26 cellular contexts compared by ENCODE assay signal in the genomic region with DNA sequence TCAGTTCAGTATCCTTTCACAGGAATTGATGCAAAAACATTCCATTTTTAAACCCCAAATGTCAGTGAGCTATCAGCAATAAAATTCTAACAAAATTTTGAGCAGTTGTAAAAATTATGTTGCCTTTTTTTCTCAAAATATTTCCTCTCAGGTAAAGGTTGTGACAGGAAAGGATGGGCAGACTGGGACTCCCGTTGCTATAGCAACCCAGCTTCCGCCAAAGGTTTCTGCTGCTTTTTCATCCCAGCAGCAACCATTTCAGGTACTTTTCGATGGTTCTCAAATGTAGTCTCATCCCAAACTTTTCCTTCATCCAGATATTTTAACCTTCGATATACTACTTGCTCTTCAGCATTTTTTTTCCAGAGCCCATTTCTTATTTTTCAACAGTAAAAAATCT. TPM values are rescaled to one million over a fixed set of nuclear protein-coding genes. Genes with fewer than 3 reads are reported as not detected.
DNase-seq lines count a peak whose midpoint lies in the region; ATAC-seq and TF ChIP-seq lines count a peak whose summit lies in the region.
"Had no signal": no experiment of that assay in that cellular context is flagged by ENCODE, and none has a peak within 500 bp of the region (broad histone marks: within the 10 kb centered on the region; RNA-seq: fewer than 3 reads in every experiment).

No MANE protein-coding gene starts in this region.

- peaks cover 38% of the 10 kb centered on the region for H3K36me3 Mint-ChIP-seq in CD8-positive, alpha-beta T cell
- peaks cover 2 to 10% of the 10 kb centered on the region in 2 donors for H3K36me3 Mint-ChIP-seq in activated T-cell treated with anti-CD3 and anti-CD28 coated beads, Interleukin-2, amount 50 U/mL, for 72 hours (ENCODE audit: insufficient read depth in 2 of 2)

- peak overlapping the region; percentile 81 for H3K27ac Mint-ChIP-seq in CD8-positive, alpha-beta T cell
- H3K27ac Mint-ChIP-seq in activated T-cell treated with anti-CD3 and anti-CD28 coated beads, Interleukin-2, amount 50 U/mL, for 72 hours, result peak overlapping the region; percentile 84
- H3K27ac Mint-ChIP-seq: nephron had no signal

- no peak overlapping the region for H3K4me3 ChIP-seq in CD8-positive, alpha-beta T cell (ENCODE audit: low read depth, low read length)
- no peak overlapping the region for H3K4me3 ChIP-seq in effector memory CD4-positive, alpha-beta T cell (ENCODE audit: insufficient read depth, low read depth, low read length, poor library complexity, severe bottlenecking)
- H3K4me3 ChIP-seq: cardiac muscle cell, esophagus muscularis mucosa, heart left ventricle, lower lobe of right lung, upper lobe of left lung had no signal

- peaks cover 10% of the 10 kb centered on the region for H3K36me3 ChIP-seq in CD8-positive, alpha-beta T cell (ENCODE audit: insufficient read depth, low read length)
- H3K36me3 ChIP-seq in effector memory CD4-positive, alpha-beta T cell (ENCODE audit: control insufficient read depth, insufficient read depth, low read length), result no peaks in the 10 kb centered on the region

- no peaks in the 10 kb centered on the region for H3K27me3 Mint-ChIP-seq in CD8-positive, alpha-beta T cell (ENCODE audit: low read depth)
- H3K27me3 Mint-ChIP-seq in activated T-cell treated with anti-CD3 and anti-CD28 coated beads, Interleukin-2, amount 50 U/mL, for 72 hours (ENCODE audit: low read depth), result no peaks in the 10 kb centered on the region

- POLR2A ChIA-PET in CD8-positive, alpha-beta T cell (lab: Charles Lee), result interaction anchor here (1.1 kb wide), 1 partner anchor 14 kb away, joined by 3 read pairs; the partner anchor contains the start of gene EP400

- intact Hi-C loops in CD8-positive, alpha-beta T cell (cut with DNase I, micrococcal nuclease), result loop anchor here (1.0 to 5.0 kb wide), 2 partner anchors 34 to 81 kb away; partner anchors contain the start of gene PUS1 (in 1 of the 2)

- H3K4me3 Mint-ChIP-seq in CD8-positive, alpha-beta T cell, result no peak overlapping the region
- peak overlapping the region; percentile 10 to 34 for H3K4me3 Mint-ChIP-seq in activated T-cell treated with anti-CD3 and anti-CD28 coated beads, Interleukin-2, amount 50 U/mL, for 72 hours
- H3K4me3 Mint-ChIP-seq: nephron had no signal

- H3K9me3 ChIP-seq in CD8-positive, alpha-beta T cell (ENCODE audit: low read length), result no peaks in the 10 kb centered on the region
- H3K9me3 ChIP-seq in effector memory CD4-positive, alpha-beta T cell (ENCODE audit: control insufficient read depth, low read length), result no peaks in the 10 kb centered on the region
- H3K9me3 ChIP-seq: BE2C, Caco-2, esophagus muscularis mucosa, heart left ventricle, lower lobe of right lung, upper lobe of left lung had no signal

- peak; percentile 16 for DNase-seq in activated T-cell treated with anti-CD3 and anti-CD28 coated beads, Interleukin-2, amount 50 U/mL, for 1 hour
- DNase-seq in activated T-cell treated with anti-CD3 and anti-CD28 coated beads for 4 hours, result no peak
- DNase-seq in CD8-positive, alpha-beta T cell, result peak in 2 of 7 experiments; percentile 19 to 30
- no peak for DNase-seq in activated T-cell treated with anti-CD3 and anti-CD28 coated beads, Interleukin-2, amount 50 U/mL, for 72 hours
- DNase-seq in effector memory CD4-positive, alpha-beta T cell, result no peak
- no peak for DNase-seq in superior temporal gyrus (ENCODE audit: extremely low spot score)
- no peak for DNase-seq in T1000 (lab: John Stamatoyannopoulos, UW)
- DNase-seq: activated CD4-positive, CD25-positive, alpha-beta regulatory T cell treated with anti-CD3 and anti-CD28 coated beads, Interleukin-2, amount 50 U/mL, for 72 hours; activated gamma-delta T cell; anterior cingulate cortex; BE2C; Caco-2; DND-41; foreskin keratinocyte; heart left ventricle; lower lobe of right lung; NCI-H2081; NCI-H446 treated with DMSO at 0.1 percent for 48 hours; RPMI8226; small intestine; upper lobe of left lung had no signal

- CTCF ChIA-PET in CD8-positive, alpha-beta T cell (lab: Charles Lee), result no interaction called here

- peaks cover 28% of the 10 kb centered on the region for H3K4me1 ChIP-seq in CD8-positive, alpha-beta T cell (ENCODE audit: insufficient read depth, low read length)
- peaks cover 7% of the 10 kb centered on the region for H3K4me1 ChIP-seq in effector memory CD4-positive, alpha-beta T cell (ENCODE audit: control insufficient read depth, insufficient read depth, low read length, poor library complexity, severe bottlenecking)
- H3K4me1 ChIP-seq: BE2C, Caco-2, foreskin keratinocyte had no signal

- H3K27me3 ChIP-seq in CD8-positive, alpha-beta T cell (ENCODE audit: insufficient read depth, low read length), result no peaks in the 10 kb centered on the region
- no peaks in the 10 kb centered on the region for H3K27me3 ChIP-seq in effector memory CD4-positive, alpha-beta T cell (replicated peaks; ENCODE audit: control insufficient read depth, insufficient read depth, low read length, poor library complexity, severe bottlenecking)
- H3K27me3 ChIP-seq: BE2C, cardiac muscle cell, esophagus muscularis mucosa, foreskin keratinocyte, heart left ventricle, upper lobe of left lung had no signal

- ATAC-seq in CD8-positive, alpha-beta T cell, result no peak
- no peak for ATAC-seq in activated T-cell treated with anti-CD3 and anti-CD28 coated beads, Interleukin-2, amount 50 U/mL, for 72 hours (replicated peaks in 1 of 2)
- no peak for ATAC-seq in GM21529 (IDR thresholded peaks at IDR 0.05; ENCODE audit: unreplicated experiment)
- ATAC-seq: foreskin keratinocyte, heart left ventricle, lower lobe of right lung had no signal

- TF ChIP-seq CTCF in CD8-positive, alpha-beta T cell (IDR thresholded peaks at IDR 0.05), result no peak

- H3K9me3 Mint-ChIP-seq in CD8-positive, alpha-beta T cell, result no peaks in the 10 kb centered on the region
- no peaks in the 10 kb centered on the region for H3K9me3 Mint-ChIP-seq in activated T-cell treated with anti-CD3 and anti-CD28 coated beads, Interleukin-2, amount 50 U/mL, for 72 hours
- H3K9me3 Mint-ChIP-seq: nephron had no signal

- peaks cover 62% of the 10 kb centered on the region for H3K4me1 Mint-ChIP-seq in CD8-positive, alpha-beta T cell (ENCODE audit: low read depth)
- peaks cover 58% of the 10 kb centered on the region for H3K4me1 Mint-ChIP-seq in activated T-cell treated with anti-CD3 and anti-CD28 coated beads, Interleukin-2, amount 50 U/mL, for 72 hours (ENCODE audit: low read depth)

- H3K27ac ChIP-seq in CD8-positive, alpha-beta T cell (ENCODE audit: low read depth, low read length), result no peak overlapping the region
- H3K27ac ChIP-seq in effector memory CD4-positive, alpha-beta T cell (ENCODE audit: insufficient read depth, low read length, poor library complexity, severe bottlenecking), result peak overlapping the region; percentile 20
- H3K27ac ChIP-seq: cardiac muscle cell, esophagus muscularis mucosa, foreskin keratinocyte, heart left ventricle, KMS-11, lower lobe of right lung, upper lobe of left lung had no signal

RNA-seq across cellular contexts. Expression of gene EP400, which starts 13.6 kb away (rescaled TPM):
- 10 to 100 TPM; 53.1 to 53.9 TPM for total RNA-seq in CD8-positive, alpha-beta T cell
- 10 to 100 TPM; 51.7 to 52.3 TPM for total RNA-seq in activated T-cell treated with anti-CD3 and anti-CD28 coated beads, Interleukin-2, amount 50 U/mL, for 72 hours

RNA-seq across cellular contexts. Expression of gene PUS1, which starts 34.3 kb away (rescaled TPM):
- 10 to 100 TPM; 17.5 to 17.9 TPM for total RNA-seq in CD8-positive, alpha-beta T cell
- 10 to 100 TPM; 37.3 to 53.4 TPM for total RNA-seq in activated T-cell treated with anti-CD3 and anti-CD28 coated beads, Interleukin-2, amount 50 U/mL, for 72 hours
